Comparison of ENCODE assay signal across 23 cellular contexts in genomic region chr4:101290651-101291050, GRCh38.
"Had no signal": no experiment of that assay in that cellular context is flagged by ENCODE, and none has a peak within 500 bp of the region (broad histone marks: within the 10 kb centered on the region; RNA-seq: fewer than 3 reads in every experiment).

No MANE protein-coding gene starts in this region.

- H3K27ac Mint-ChIP-seq: naive thymus-derived CD4-positive, alpha-beta T cell; nephron progenitor cell; stimulated activated memory B cell treated with anti-CD40 and anti-IgM and Interleukin-4, amounts not matched to agents 10 μg/mL and 1 μg/mL and 100 μg/mL, for 72 hours; stimulated activated naive CD8-positive, alpha-beta T cell treated with anti-CD3 and anti-CD28 coated beads, Interleukin-15, Interleukin-2, amounts not matched to agents 100 ng/mL and 50 ng/mL, for 24 hours had no signal

- H3K9me3 ChIP-seq: esophagus squamous epithelium, gastroesophageal sphincter, psoas muscle, spleen, tibial nerve, upper lobe of right lung, vagina had no signal

- ATAC-seq: left colon; naive thymus-derived CD4-positive, alpha-beta T cell; sciatic nerve; stimulated activated memory B cell treated with anti-CD40 and anti-IgM and Interleukin-4, amounts not matched to agents 10 μg/mL and 1 μg/mL and 100 μg/mL, for 72 hours had no signal

- DNase-seq: cortex of kidney; dorsolateral prefrontal cortex; effector memory CD4-positive, alpha-beta T cell; esophagus squamous epithelium; foreskin fibroblast; immature natural killer cell; left colon; left ventricle myocardium superior; naive thymus-derived CD4-positive, alpha-beta T cell; nephron progenitor cell; psoas muscle; spleen; stimulated activated CD4-positive, alpha-beta T cell treated with anti-CD3 and anti-CD28 coated beads, Interleukin-15, amount 100 ng/mL, for 24 hours; stimulated activated CD4-positive, alpha-beta T cell treated with anti-CD3 and anti-CD28 coated beads, Interleukin-1b, Interleukin-23, amount 100 ng/mL, for 48 hours; stimulated activated CD4-positive, alpha-beta T cell treated with anti-CD3 and anti-CD28 coated beads, Interleukin-4, amount 100 ng/mL, for 24 hours; upper lobe of right lung had no signal

- H3K9ac ChIP-seq: parathyroid adenoma had no signal

- H3K79me2 ChIP-seq: parathyroid adenoma had no signal

- H3K9me3 Mint-ChIP-seq: immature natural killer cell; naive thymus-derived CD4-positive, alpha-beta T cell; nephron progenitor cell; stimulated activated memory B cell treated with anti-CD40 and anti-IgM and Interleukin-4, amounts not matched to agents 10 μg/mL and 1 μg/mL and 100 μg/mL, for 72 hours; stimulated activated naive CD8-positive, alpha-beta T cell treated with anti-CD3 and anti-CD28 coated beads, Interleukin-15, Interleukin-2, amounts not matched to agents 100 ng/mL and 50 ng/mL, for 24 hours had no signal

- H3K27me3 ChIP-seq: dorsolateral prefrontal cortex, esophagus squamous epithelium, gastroesophageal sphincter, spleen, tibial nerve, upper lobe of right lung, vagina had no signal

- H3K4me3 Mint-ChIP-seq: naive thymus-derived CD4-positive, alpha-beta T cell; nephron progenitor cell; stimulated activated memory B cell treated with anti-CD40 and anti-IgM and Interleukin-4, amounts not matched to agents 10 μg/mL and 1 μg/mL and 100 μg/mL, for 72 hours; stimulated activated naive CD8-positive, alpha-beta T cell treated with anti-CD3 and anti-CD28 coated beads, Interleukin-15, Interleukin-2, amounts not matched to agents 100 ng/mL and 50 ng/mL, for 24 hours had no signal

- H3K4me3 ChIP-seq: dorsolateral prefrontal cortex, esophagus squamous epithelium, gastroesophageal sphincter, psoas muscle, spleen, tibial nerve, upper lobe of right lung, vagina had no signal

- H3K36me3 ChIP-seq: esophagus squamous epithelium, gastroesophageal sphincter, spleen, tibial nerve, upper lobe of right lung, vagina had no signal

- H3K27ac ChIP-seq: esophagus squamous epithelium, gastroesophageal sphincter, parathyroid adenoma, psoas muscle, spleen, tibial nerve, upper lobe of right lung, vagina had no signal

- H2AFZ ChIP-seq: parathyroid adenoma had no signal

- H3K27me3 Mint-ChIP-seq: stimulated activated memory B cell treated with anti-CD40 and anti-IgM and Interleukin-4, amounts not matched to agents 10 μg/mL and 1 μg/mL and 100 μg/mL, for 72 hours; stimulated activated naive CD8-positive, alpha-beta T cell treated with anti-CD3 and anti-CD28 coated beads, Interleukin-15, Interleukin-2, amounts not matched to agents 100 ng/mL and 50 ng/mL, for 24 hours had no signal
